ENCODE assay signal across 9 cellular contexts in genomic region chr7:24825931-24826661, GRCh38.
DNase-seq lines count a peak whose midpoint lies in the region; ATAC-seq, FAIRE-seq and TF ChIP-seq lines count a peak whose summit lies in the region.
"Had no signal": no experiment of that assay in that cellular context is flagged by ENCODE, and none has a peak within 500 bp of the region (broad histone marks: within the 10 kb centered on the region; RNA-seq: fewer than 3 reads in every experiment).

No MANE protein-coding gene starts in this region.

- no peak overlapping the region for H4K8ac ChIP-seq in mesendoderm (ENCODE audit: low read depth, low read length)

- H3K23ac ChIP-seq in mesendoderm (ENCODE audit: low read length) = no peak overlapping the region

- no peak overlapping the region for H3K4me2 ChIP-seq in mesendoderm (ENCODE audit: low read length)

- H2BK120ac ChIP-seq in mesendoderm (ENCODE audit: low read depth, low read length) = no peak overlapping the region

- peaks cover 38% of the 10 kb centered on the region for H3K4me1 ChIP-seq in CD8-positive, alpha-beta memory T cell (ENCODE audit: insufficient read depth, low read length)
- H3K4me1 ChIP-seq in mesendoderm (ENCODE audit: control insufficient read depth, low read depth, low read length) = no peaks in the 10 kb centered on the region

- no peak overlapping the region for H2AK5ac ChIP-seq in mesendoderm (ENCODE audit: low read length)

- no peaks in the 10 kb centered on the region for H3K79me1 ChIP-seq in mesendoderm (ENCODE audit: low read length)

- H3K4me3 Mint-ChIP-seq in CD8-positive, alpha-beta memory T cell = peak overlapping the region in 6 of 7 donors; percentile 65 to 83 (median 73)
- peak overlapping the region; percentile 54 for H3K4me3 Mint-ChIP-seq in MCF 10A (ENCODE audit: unreplicated experiment)

- CTCF ChIA-PET in CD8-positive, alpha-beta memory T cell (lab: Charles Lee) = interaction anchor here (0.8 to 3.3 kb wide), 9 partner anchors 14 to 272 kb away, joined by 3 to 18 read pairs (median 5); partner anchors contain the start of gene OSBPL3
- CTCF ChIA-PET in MCF 10A (lab: Yijun Ruan, JAX) = interaction anchor here (0.6 to 3.4 kb wide), 13 partner anchors 14 to 272 kb away, joined by 3 to 13 read pairs (median 4); no protein-coding TSS in a partner anchor

- no peak overlapping the region for H3K9ac ChIP-seq in mesendoderm (ENCODE audit: low read length)

- no TSS peak for BruUV-seq in MCF 10A (replicated peaks; lab: Mats Ljungman, UMichigan)

- POLR2A ChIA-PET in CD8-positive, alpha-beta memory T cell (lab: Charles Lee) = interaction anchor here (1.8 kb wide), 1 partner anchor 298 kb away, joined by 4 read pairs; no protein-coding TSS in a partner anchor
- POLR2A ChIA-PET in MCF 10A (lab: Yijun Ruan, JAX) = interaction anchor here (0.6 to 3.6 kb wide), 15 partner anchors 9 to 644 kb away, joined by 3 to 41 read pairs (median 4); partner anchors contain the start of genes CYCS and OSBPL3

- no peak overlapping the region for H2BK5ac ChIP-seq in mesendoderm (ENCODE audit: low read length)

- no peaks in the 10 kb centered on the region for H3K36me3 ChIP-seq in CD8-positive, alpha-beta memory T cell (ENCODE audit: insufficient read depth, low read length)
- no peaks in the 10 kb centered on the region for H3K36me3 ChIP-seq in mesendoderm (ENCODE audit: control insufficient read depth, insufficient read depth, low read length)
- H3K36me3 ChIP-seq: neutrophil had no signal

- H3K27ac Mint-ChIP-seq in CD8-positive, alpha-beta memory T cell = peak overlapping the region; percentile 89 to 98 (median 94)
- H3K27ac Mint-ChIP-seq in MCF 10A (ENCODE audit: low read depth, unreplicated experiment) = peak overlapping the region; percentile 88

- H3K27ac ChIP-seq in CD8-positive, alpha-beta memory T cell (ENCODE audit: low read depth, low read length) = no peak overlapping the region
- no peak overlapping the region for H3K27ac ChIP-seq in mesendoderm (ENCODE audit: low read depth, low read length)
- H3K27ac ChIP-seq: neutrophil had no signal

- FAIRE-seq in frontal cortex (lab: Jason Lieb, UNC) = no peak

- H2BK15ac ChIP-seq in mesendoderm (replicated peaks; ENCODE audit: low read depth) = no peak overlapping the region

- H3K79me2 ChIP-seq in mesendoderm (ENCODE audit: control insufficient read depth, insufficient read depth, low read length) = no peaks in the 10 kb centered on the region

- DNase-seq in CD8-positive, alpha-beta memory T cell = peak in 1 of 5 donors; percentile 11
- peak; percentile 84 for DNase-seq in LHCN-M2 (ENCODE audit: low read depth)
- DNase-seq in MCF 10A (ENCODE audit: unreplicated experiment) = peak; percentile 94
- DNase-seq in mesendoderm = peak; percentile 73
- DNase-seq in NCI-H82 (lab: John Stamatoyannopoulos, UW) = no peak
- no peak for DNase-seq in frontal cortex (ENCODE audit: low spot score in 2 of 2)
- no peak for DNase-seq in occipital lobe (lab: John Stamatoyannopoulos, UW)

- H4K5ac ChIP-seq in mesendoderm (ENCODE audit: low read length) = no peak overlapping the region

- no peak overlapping the region for H3K56ac ChIP-seq in mesendoderm (ENCODE audit: low read length)

- H3K4ac ChIP-seq in mesendoderm (ENCODE audit: low read depth, low read length) = no peak overlapping the region

- TF ChIP-seq CTCF in MCF 10A (IDR thresholded peaks at IDR 0.05; ENCODE audit: unreplicated experiment) = no peak

- H3K27me3 Mint-ChIP-seq in CD8-positive, alpha-beta memory T cell = peaks cover 0 to 2% of the 10 kb centered on the region in 2 donors
- H3K27me3 Mint-ChIP-seq in MCF 10A (ENCODE audit: insufficient read depth, unreplicated experiment) = no peaks in the 10 kb centered on the region

- peak overlapping the region; percentile 17 for H3K4me3 ChIP-seq in CD8-positive, alpha-beta memory T cell (ENCODE audit: low read length)
- no peak overlapping the region for H3K4me3 ChIP-seq in mesendoderm (ENCODE audit: low read length)

- H3K9me3 ChIP-seq in CD8-positive, alpha-beta memory T cell (ENCODE audit: low read length) = no peaks in the 10 kb centered on the region
- H3K9me3 ChIP-seq: neutrophil had no signal

- intact Hi-C loops in MCF 10A (cut with micrococcal nuclease) = no loop called here

- peaks cover 62 to 77% (median 72%) of the 10 kb centered on the region in 3 donors for H3K4me1 Mint-ChIP-seq in CD8-positive, alpha-beta memory T cell
- H3K4me1 Mint-ChIP-seq in MCF 10A (ENCODE audit: insufficient read depth, unreplicated experiment) = peaks cover 62% of the 10 kb centered on the region

- peaks cover 0 to 38% (median 19%) of the 10 kb centered on the region in 3 donors for H3K36me3 Mint-ChIP-seq in CD8-positive, alpha-beta memory T cell
- H3K36me3 Mint-ChIP-seq in MCF 10A (ENCODE audit: insufficient read depth, unreplicated experiment) = peaks cover 53% of the 10 kb centered on the region

- no peak for ATAC-seq in GM21515 (IDR thresholded peaks at IDR 0.05; ENCODE audit: unreplicated experiment)

- no peak overlapping the region for H3K18ac ChIP-seq in mesendoderm (ENCODE audit: low read length)

- H3K27me3 ChIP-seq in CD8-positive, alpha-beta memory T cell (ENCODE audit: insufficient read depth, low read length, poor library complexity, severe bottlenecking) = no peaks in the 10 kb centered on the region
- no peaks in the 10 kb centered on the region for H3K27me3 ChIP-seq in mesendoderm (ENCODE audit: insufficient read depth, low read length, poor library complexity)
- H3K27me3 ChIP-seq: neutrophil had no signal

- no peaks in the 10 kb centered on the region for H3K9me3 Mint-ChIP-seq in CD8-positive, alpha-beta memory T cell
- H3K9me3 Mint-ChIP-seq in MCF 10A (ENCODE audit: unreplicated experiment) = no peaks in the 10 kb centered on the region

- no CpG with 5 or more reads among the region's 6 CpGs for WGBS in mesendoderm (ENCODE audit: extremely low coverage, insufficient coverage, low lambda C conversion rate)

Comparison
In these comparisons a context has a peak if more than half of its experiments do, and no peak if none do; other contexts are left out.
1. DNase-seq: peak in LHCN-M2 (single experiment), MCF 10A (single experiment) and mesendoderm (single experiment); none in NCI-H82 (single experiment), frontal cortex (0 of 2) and occipital lobe (single experiment).